Comparison of ENCODE assay signal across 1 cellular context in the genomic region with DNA sequence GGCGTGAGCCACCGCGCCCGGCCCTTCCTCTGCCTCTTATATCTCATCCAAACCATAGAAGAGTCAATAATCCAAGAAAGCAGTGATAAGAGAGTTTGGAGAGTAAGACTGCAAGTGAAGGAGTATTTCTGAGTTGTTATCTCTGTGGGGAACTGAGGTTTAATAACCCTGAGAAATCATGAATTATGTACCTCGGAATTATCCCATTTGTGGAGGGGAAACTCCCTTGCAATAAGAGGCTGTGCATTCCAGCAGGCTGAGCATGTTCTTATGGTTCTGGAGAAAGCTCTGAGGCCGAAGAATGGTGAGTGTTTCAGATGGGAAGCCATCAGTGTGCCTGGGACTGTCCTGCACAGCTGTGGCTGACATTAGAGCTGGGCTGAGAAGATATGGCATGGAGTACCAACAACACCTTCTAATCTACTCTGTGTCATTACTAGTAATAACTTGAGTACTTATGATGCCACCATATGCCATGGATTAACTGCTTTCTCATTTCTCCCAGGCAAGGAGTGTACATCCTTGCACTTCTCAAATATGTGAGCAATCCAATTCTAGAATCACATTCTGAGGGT.
TF ChIP-seq lines count a peak whose summit lies in the region.

No MANE protein-coding gene starts in this region.

TF ChIP-seq in K562, 482 proteins besides CTCF, POLR2A, EP300 and RAD21 (continued from another document):
- TF ChIP-seq ETS2 (tag; IDR thresholded peaks at IDR 0.05; ENCODE audit: borderline replicate concordance, poor library complexity, severe bottlenecking) (no peak), HNRNPK (IDR thresholded peaks at IDR 0.05; ENCODE audit: low read depth, low read length, poor library complexity, severe bottlenecking) (no peak), ZKSCAN8 (CRISPR knock-in tag; IDR thresholded peaks at IDR 0.05) (0 out of 2 replicates have a peak, but pooled peaks have one; percentile 3), PCBP1 (IDR thresholded peaks at IDR 0.05; ENCODE audit: low read depth, low read length, poor library complexity, severe bottlenecking) (no peak), MTA3 (IDR thresholded peaks at IDR 0.05; ENCODE audit: borderline replicate concordance) (no peak), ARID1B (IDR thresholded peaks at IDR 0.05) (0 out of 2 replicates have a peak, but pooled peaks have one; percentile 9), ZC3H8 (IDR thresholded peaks at IDR 0.05) (no peak), KDM1A (IDR thresholded peaks at IDR 0.05) (peak; percentile 16 to 35; a peak in 2 of 4 replicates), NR1H2 (CRISPR knock-in tag; IDR thresholded peaks at IDR 0.05) (no peak), TRIM24 (IDR thresholded peaks at IDR 0.05) (peak in 1 of 2 experiments; percentile 35; a peak in 1 of 4 replicates), HDGF (IDR thresholded peaks at IDR 0.05) (no peak), TCF3 (CRISPR knock-in tag; IDR thresholded peaks at IDR 0.05) (peak; percentile 28; the same call in 1 of the 2 replicates), NRF1 (conservative IDR thresholded peaks at IDR 0.05 in 1 of 2, IDR thresholded peaks at IDR 0.05 in 1 of 2) (no peak), ZNF699 (CRISPR knock-in tag; IDR thresholded peaks at IDR 0.05; ENCODE audit: insufficient replicate concordance) (no peak), PHB2 (IDR thresholded peaks at IDR 0.05; ENCODE audit: low read depth) (no peak)
- TF ChIP-seq, protein P1, sequence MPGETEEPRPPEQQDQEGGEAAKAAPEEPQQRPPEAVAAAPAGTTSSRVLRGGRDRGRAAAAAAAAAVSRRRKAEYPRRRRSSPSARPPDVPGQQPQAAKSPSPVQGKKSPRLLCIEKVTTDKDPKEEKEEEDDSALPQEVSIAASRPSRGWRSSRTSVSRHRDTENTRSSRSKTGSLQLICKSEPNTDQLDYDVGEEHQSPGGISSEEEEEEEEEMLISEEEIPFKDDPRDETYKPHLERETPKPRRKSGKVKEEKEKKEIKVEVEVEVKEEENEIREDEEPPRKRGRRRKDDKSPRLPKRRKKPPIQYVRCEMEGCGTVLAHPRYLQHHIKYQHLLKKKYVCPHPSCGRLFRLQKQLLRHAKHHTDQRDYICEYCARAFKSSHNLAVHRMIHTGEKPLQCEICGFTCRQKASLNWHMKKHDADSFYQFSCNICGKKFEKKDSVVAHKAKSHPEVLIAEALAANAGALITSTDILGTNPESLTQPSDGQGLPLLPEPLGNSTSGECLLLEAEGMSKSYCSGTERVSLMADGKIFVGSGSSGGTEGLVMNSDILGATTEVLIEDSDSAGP (CRISPR knock-in tag; IDR thresholded peaks at IDR 0.05) = no peak
